In the genomic region with DNA sequence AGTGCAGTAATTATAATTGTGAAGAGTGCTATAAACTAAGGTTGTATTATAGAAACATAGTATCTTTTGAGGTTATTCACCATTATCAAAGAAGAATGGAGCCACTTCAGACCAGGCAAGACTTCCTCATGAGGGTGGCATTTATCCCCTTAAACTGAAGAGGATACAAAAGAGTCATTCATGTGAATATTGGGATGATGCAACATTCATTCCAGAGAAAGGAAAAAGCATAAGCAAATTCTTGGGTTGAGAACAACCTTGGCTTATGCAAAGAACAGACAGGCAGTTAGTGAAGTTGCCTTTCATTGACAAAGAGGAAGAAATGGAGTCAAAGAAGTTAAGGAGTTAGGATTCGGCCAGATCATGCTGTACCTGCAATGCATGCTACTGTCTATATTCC, we compare ENCODE assay signal across 30 cellular contexts.
"Had no signal": no experiment of that assay in that cellular context is flagged by ENCODE, and none has a peak within 500 bp of the region (broad histone marks: within the 10 kb centered on the region; RNA-seq: fewer than 3 reads in every experiment).

No MANE protein-coding gene starts in this region.

- H3K27ac Mint-ChIP-seq: activated CD4-positive, alpha-beta memory T cell treated with anti-CD3 and anti-CD28 coated beads, Interleukin-2, amount 10 ng/mL, durations not matched to agents 7 days and 5 days; activated CD4-positive, alpha-beta T cell treated with anti-CD3 and anti-CD28 coated beads, Interleukin-2, amount 10 ng/mL, durations not matched to agents 7 days and 5 days; activated naive CD4-positive, alpha-beta T cell treated with anti-CD3 and anti-CD28 coated beads, Interleukin-2, amount 10 ng/mL, durations not matched to agents 7 days and 5 days; activated naive CD8-positive, alpha-beta T cell treated with anti-CD3 and anti-CD28 coated beads, Interleukin-2, amount 10 ng/mL, durations not matched to agents 7 days and 5 days; activated T-cell treated with anti-CD3 and anti-CD28 coated beads, Interleukin-2, amount 50 U/mL, for 24 hours; mesothelial cell of epicardium; naive B cell; nephron progenitor cell; stimulated activated effector memory CD8-positive, alpha-beta T cell treated with anti-CD3 and anti-CD28 coated beads, Interleukin-12 subunit alpha, Interleukin-12 subunit beta, amount 100 ng/mL, for 72 hours; stimulated activated naive CD8-positive, alpha-beta T cell treated with anti-CD3 and anti-CD28 coated beads, Interleukin-15, Interleukin-2, amounts not matched to agents 100 ng/mL and 50 ng/mL, for 24 hours had no signal

- ATAC-seq: gastrocnemius medialis; left colon; stimulated activated effector memory CD8-positive, alpha-beta T cell treated with anti-CD3 and anti-CD28 coated beads, Interleukin-12 subunit alpha, Interleukin-12 subunit beta, amount 100 ng/mL, for 72 hours had no signal

- H3K4me1 Mint-ChIP-seq: activated CD4-positive, alpha-beta memory T cell treated with anti-CD3 and anti-CD28 coated beads, Interleukin-2, amount 10 ng/mL, durations not matched to agents 7 days and 5 days; activated CD4-positive, alpha-beta T cell treated with anti-CD3 and anti-CD28 coated beads, Interleukin-2, amount 10 ng/mL, durations not matched to agents 7 days and 5 days; activated naive CD4-positive, alpha-beta T cell treated with anti-CD3 and anti-CD28 coated beads, Interleukin-2, amount 10 ng/mL, durations not matched to agents 7 days and 5 days; activated naive CD8-positive, alpha-beta T cell treated with anti-CD3 and anti-CD28 coated beads, Interleukin-2, amount 10 ng/mL, durations not matched to agents 7 days and 5 days; mesothelial cell of epicardium; naive B cell; stimulated activated effector memory CD8-positive, alpha-beta T cell treated with anti-CD3 and anti-CD28 coated beads, Interleukin-12 subunit alpha, Interleukin-12 subunit beta, amount 100 ng/mL, for 72 hours had no signal

- H3K36me3 ChIP-seq: brain microvascular endothelial cell, gastrocnemius medialis, neutrophil, sigmoid colon, thoracic aorta, uterus had no signal

- H3K36me3 Mint-ChIP-seq: activated naive CD4-positive, alpha-beta T cell treated with anti-CD3 and anti-CD28 coated beads, Interleukin-2, amount 10 ng/mL, durations not matched to agents 7 days and 5 days; activated naive CD8-positive, alpha-beta T cell treated with anti-CD3 and anti-CD28 coated beads, Interleukin-2, amount 10 ng/mL, durations not matched to agents 7 days and 5 days; mesothelial cell of epicardium; naive B cell; stimulated activated effector memory CD8-positive, alpha-beta T cell treated with anti-CD3 and anti-CD28 coated beads, Interleukin-12 subunit alpha, Interleukin-12 subunit beta, amount 100 ng/mL, for 72 hours had no signal

- H3K9me3 Mint-ChIP-seq: activated CD4-positive, alpha-beta T cell treated with anti-CD3 and anti-CD28 coated beads, Interleukin-2, amount 10 ng/mL, durations not matched to agents 7 days and 5 days; mesothelial cell of epicardium; nephron progenitor cell; stimulated activated naive CD8-positive, alpha-beta T cell treated with anti-CD3 and anti-CD28 coated beads, Interleukin-15, Interleukin-2, amounts not matched to agents 100 ng/mL and 50 ng/mL, for 24 hours had no signal

- H3K27me3 Mint-ChIP-seq: activated CD4-positive, alpha-beta memory T cell treated with anti-CD3 and anti-CD28 coated beads, Interleukin-2, amount 10 ng/mL, durations not matched to agents 7 days and 5 days; activated CD4-positive, alpha-beta T cell treated with anti-CD3 and anti-CD28 coated beads, Interleukin-2, amount 10 ng/mL, durations not matched to agents 7 days and 5 days; activated naive CD4-positive, alpha-beta T cell treated with anti-CD3 and anti-CD28 coated beads, Interleukin-2, amount 10 ng/mL, durations not matched to agents 7 days and 5 days; activated naive CD8-positive, alpha-beta T cell treated with anti-CD3 and anti-CD28 coated beads, Interleukin-2, amount 10 ng/mL, durations not matched to agents 7 days and 5 days; activated T-cell treated with anti-CD3 and anti-CD28 coated beads, Interleukin-2, amount 50 U/mL, for 24 hours; naive B cell; stimulated activated naive CD8-positive, alpha-beta T cell treated with anti-CD3 and anti-CD28 coated beads, Interleukin-15, Interleukin-2, amounts not matched to agents 100 ng/mL and 50 ng/mL, for 24 hours had no signal

- DNase-seq: activated CD4-positive, alpha-beta memory T cell treated with anti-CD3 and anti-CD28 coated beads, Interleukin-2, amount 10 ng/mL, durations not matched to agents 7 days and 5 days; activated CD4-positive, alpha-beta T cell treated with anti-CD3 and anti-CD28 coated beads for 1 hour; activated CD4-positive, alpha-beta T cell treated with anti-CD3 and anti-CD28 coated beads, Interleukin-2, amount 10 ng/mL, durations not matched to agents 7 days and 5 days; activated CD8-positive, alpha-beta memory T cell treated with anti-CD3 and anti-CD28 coated beads, Interleukin-2, amount 50 U/mL, for 48 hours; activated gamma-delta T cell; activated naive CD4-positive, alpha-beta T cell treated with anti-CD3 and anti-CD28 coated beads, Interleukin-2, amount 10 ng/mL, durations not matched to agents 7 days and 5 days; activated naive CD8-positive, alpha-beta T cell treated with anti-CD3 and anti-CD28 coated beads, Interleukin-2, amount 10 ng/mL, durations not matched to agents 7 days and 5 days; activated T-cell treated with anti-CD3 and anti-CD28 coated beads, Interleukin-2, amount 50 U/mL, for 24 hours; amniotic stem cell; brain microvascular endothelial cell; caudate nucleus; cortex of kidney; gastrocnemius medialis; islet precursor cell; left colon; naive B cell; nephron progenitor cell; sigmoid colon; small intestine; stimulated activated CD4-positive, alpha-beta T cell treated with anti-CD3 and anti-CD28 coated beads, Interleukin-4, amount 100 ng/mL, for 24 hours; T-helper 2 cell; trophoblast cell; uterus had no signal

- H3K4me1 ChIP-seq: gastrocnemius medialis, sigmoid colon, uterus had no signal

- H3K4me3 Mint-ChIP-seq: activated CD4-positive, alpha-beta memory T cell treated with anti-CD3 and anti-CD28 coated beads, Interleukin-2, amount 10 ng/mL, durations not matched to agents 7 days and 5 days; activated CD4-positive, alpha-beta T cell treated with anti-CD3 and anti-CD28 coated beads, Interleukin-2, amount 10 ng/mL, durations not matched to agents 7 days and 5 days; activated naive CD4-positive, alpha-beta T cell treated with anti-CD3 and anti-CD28 coated beads, Interleukin-2, amount 10 ng/mL, durations not matched to agents 7 days and 5 days; activated naive CD8-positive, alpha-beta T cell treated with anti-CD3 and anti-CD28 coated beads, Interleukin-2, amount 10 ng/mL, durations not matched to agents 7 days and 5 days; activated T-cell treated with anti-CD3 and anti-CD28 coated beads, Interleukin-2, amount 50 U/mL, for 24 hours; mesothelial cell of epicardium; naive B cell; nephron progenitor cell; stimulated activated effector memory CD8-positive, alpha-beta T cell treated with anti-CD3 and anti-CD28 coated beads, Interleukin-12 subunit alpha, Interleukin-12 subunit beta, amount 100 ng/mL, for 72 hours; stimulated activated naive CD8-positive, alpha-beta T cell treated with anti-CD3 and anti-CD28 coated beads, Interleukin-15, Interleukin-2, amounts not matched to agents 100 ng/mL and 50 ng/mL, for 24 hours had no signal

- H3K4me3 ChIP-seq: gastrocnemius medialis, hepatocyte, sigmoid colon, thoracic aorta, uterus had no signal

- H3K9me3 ChIP-seq: gastrocnemius medialis, neutrophil, sigmoid colon, thoracic aorta, uterus had no signal

- H3K27me3 ChIP-seq: brain microvascular endothelial cell, gastrocnemius medialis, hepatocyte, neutrophil, sigmoid colon, uterus had no signal

- H3K27ac ChIP-seq: brain microvascular endothelial cell, epithelial cell of prostate, gastrocnemius medialis, hepatocyte, neutrophil, sigmoid colon, thoracic aorta, uterus had no signal
